17 cellular contexts compared by ENCODE assay signal in genomic region chr4:3729188-3729884, GRCh38. TPM values are rescaled to one million over a fixed set of nuclear protein-coding genes. Genes with fewer than 3 reads are reported as not detected.
DNase-seq lines count a peak whose midpoint lies in the region; ATAC-seq and TF ChIP-seq lines count a peak whose summit lies in the region.
"Had no signal": no experiment of that assay in that cellular context is flagged by ENCODE, and none has a peak within 500 bp of the region (broad histone marks: within the 10 kb centered on the region; RNA-seq: fewer than 3 reads in every experiment).

No MANE protein-coding gene starts in this region.

- no peak for TF ChIP-seq CTCF in PC-3 (conservative IDR thresholded peaks at IDR 0.05; ENCODE audit: low read depth, low read length)
- TF ChIP-seq CTCF in sigmoid colon (IDR thresholded peaks at IDR 0.05) = no peak

- H3K4me2 ChIP-seq in PC-3 (ENCODE audit: low read length) = no peak overlapping the region
- H3K4me2 ChIP-seq: BLaER1, SK-N-SH had no signal

- no peak for TF ChIP-seq EP300 in sigmoid colon (IDR thresholded peaks at IDR 0.05)

- H3K9me2 ChIP-seq in PC-3 (replicated peaks; ENCODE audit: low read length) = no peaks in the 10 kb centered on the region
- H3K9me2 ChIP-seq: SK-N-SH had no signal

- H3F3A ChIP-seq in PC-3 (ENCODE audit: low read length, unreplicated experiment) = no peaks in the 10 kb centered on the region

- H3K9ac ChIP-seq in PC-3 (ENCODE audit: low read length) = no peak overlapping the region
- H3K9ac ChIP-seq: BLaER1, SK-N-SH had no signal

- WGBS in sigmoid colon, 2 donors = 47 to 65% methylated on average over 11 of the region's 11 CpGs

- no peaks in the 10 kb centered on the region for H3K79me2 ChIP-seq in PC-3 (ENCODE audit: low read length)

- H3K27me3 ChIP-seq in PC-3 (ENCODE audit: low read length) (peaks cover 23% of the 10 kb centered on the region), sigmoid colon (peaks cover 19 to 68% (median 46%) of the 10 kb centered on the region in 3 donors)

- no peak for ATAC-seq in PC-3

- TF ChIP-seq POLR2A in sigmoid colon (IDR thresholded peaks at IDR 0.05) = no peak

- H3K36me3 ChIP-seq in PC-3 (ENCODE audit: low read depth, low read length) (no peaks in the 10 kb centered on the region), sigmoid colon (no peaks in the 10 kb centered on the region)
- H3K36me3 ChIP-seq: BLaER1 had no signal

- intact Hi-C loops in PC-3 (cut with micrococcal nuclease) = no loop called here
- intact Hi-C loops in sigmoid colon (cut with DNase I) = no loop called here

- CTCF ChIA-PET in PC-3 (lab: Charles Lee) = interaction anchor here (0.5 kb wide), 1 partner anchor 216 kb away, joined by 5 read pairs; no protein-coding TSS in a partner anchor

- H4K20me1 ChIP-seq in PC-3 (ENCODE audit: low read length) = no peaks in the 10 kb centered on the region
- H4K20me1 ChIP-seq: BLaER1 had no signal

- H3K27ac ChIP-seq in PC-3 (ENCODE audit: low read length) = no peak overlapping the region
- no peak overlapping the region for H3K27ac ChIP-seq in sigmoid colon
- H3K27ac ChIP-seq: BLaER1, HL-60 had no signal

- POLR2A ChIA-PET in PC-3 (lab: Charles Lee; ENCODE audit: unreplicated experiment) = no interaction called here

- DNase-seq in AG08395 (ENCODE audit: low spot score) (peak; percentile 86), GM04503 (ENCODE audit: low read depth) (peak; percentile 25), RKO (ENCODE audit: low spot score) (peak; percentile 5), myocyte (ENCODE audit: low read depth) (peak; percentile 60), PC-3 (no peak), NCI-H2029 treated with DMSO at 0.1 percent for 48 hours (lab: John Stamatoyannopoulos, UW) (no peak), sigmoid colon (no peak)
- DNase-seq in activated CD4-positive, alpha-beta T cell treated with anti-CD3 and anti-CD28 coated beads for 4 hours = no peak
- DNase-seq: activated CD4-positive, alpha-beta T cell treated with anti-CD3 and anti-CD28 coated beads, Interleukin-2, amount 10 ng/mL, durations not matched to agents 7 days and 5 days; activated T-cell treated with anti-CD3 and anti-CD28 coated beads, Interleukin-2, amount 50 U/mL, for 1 hour; effector CD4-positive, alpha-beta T cell; kidney glomerular epithelial cell; NCI-H146; NCI-H446 treated with DMSO at 0.1 percent for 48 hours; SK-N-SH had no signal

- H3K9me3 ChIP-seq in PC-3 (ENCODE audit: low read length) (no peaks in the 10 kb centered on the region), sigmoid colon (no peaks in the 10 kb centered on the region)
- H3K9me3 ChIP-seq: BLaER1, SK-N-SH had no signal

- H3K4me3 ChIP-seq in PC-3 (ENCODE audit: low read length) (no peak overlapping the region), sigmoid colon (no peak overlapping the region)
- H3K4me3 ChIP-seq: BLaER1 had no signal

- no peak overlapping the region for H2AFZ ChIP-seq in PC-3 (ENCODE audit: low read length)

- BruUV-seq in PC-3 (replicated peaks; lab: Mats Ljungman, UMichigan) = no TSS peak

- H3K4me1 ChIP-seq in PC-3 (ENCODE audit: insufficient read depth, low read length) = no peaks in the 10 kb centered on the region
- no peaks in the 10 kb centered on the region for H3K4me1 ChIP-seq in sigmoid colon

RNA-seq across cellular contexts. Expression of gene ADRA2C, which starts 36.8 kb away (rescaled TPM):
- total RNA-seq in myocyte = 8.7 and 9.9 TPM in 2 replicates
- polyA plus RNA-seq in myocyte (2012) = 7.5 TPM
- total RNA-seq in PC-3 (2014; rRNA removed) = 0.52 TPM in 1 of 2 replicates, not detected in the other
- 1 to 10 TPM in 2 of 4 donors, under 1 TPM in 2; 0.33 to 5.2 (median 1.2) TPM for total RNA-seq in sigmoid colon
- polyA plus RNA-seq in sigmoid colon = 1 to 10 TPM in 1 of 3 donors, not detected in 2; 1.2 TPM
- total RNA-seq: activated CD4-positive, alpha-beta T cell treated with anti-CD3 and anti-CD28 coated beads, Interleukin-2, amount 10 ng/mL, durations not matched to agents 7 days and 5 days had no signal

Comparison
In these comparisons a context has a peak if more than half of its experiments do, and no peak if none do; other contexts are left out.
1. DNase-seq: peak in AG08395 (single experiment), GM04503 (single experiment), RKO (single experiment) and myocyte (single experiment); none in PC-3 (single experiment), activated CD4-positive, alpha-beta T cell treated with anti-CD3 and anti-CD28 coated beads for 4 hours (0 of 2), NCI-H2029 treated with DMSO at 0.1 percent for 48 hours (single experiment) and sigmoid colon (single experiment).